ENCODE assay signal across 11 cellular contexts in the genomic region with DNA sequence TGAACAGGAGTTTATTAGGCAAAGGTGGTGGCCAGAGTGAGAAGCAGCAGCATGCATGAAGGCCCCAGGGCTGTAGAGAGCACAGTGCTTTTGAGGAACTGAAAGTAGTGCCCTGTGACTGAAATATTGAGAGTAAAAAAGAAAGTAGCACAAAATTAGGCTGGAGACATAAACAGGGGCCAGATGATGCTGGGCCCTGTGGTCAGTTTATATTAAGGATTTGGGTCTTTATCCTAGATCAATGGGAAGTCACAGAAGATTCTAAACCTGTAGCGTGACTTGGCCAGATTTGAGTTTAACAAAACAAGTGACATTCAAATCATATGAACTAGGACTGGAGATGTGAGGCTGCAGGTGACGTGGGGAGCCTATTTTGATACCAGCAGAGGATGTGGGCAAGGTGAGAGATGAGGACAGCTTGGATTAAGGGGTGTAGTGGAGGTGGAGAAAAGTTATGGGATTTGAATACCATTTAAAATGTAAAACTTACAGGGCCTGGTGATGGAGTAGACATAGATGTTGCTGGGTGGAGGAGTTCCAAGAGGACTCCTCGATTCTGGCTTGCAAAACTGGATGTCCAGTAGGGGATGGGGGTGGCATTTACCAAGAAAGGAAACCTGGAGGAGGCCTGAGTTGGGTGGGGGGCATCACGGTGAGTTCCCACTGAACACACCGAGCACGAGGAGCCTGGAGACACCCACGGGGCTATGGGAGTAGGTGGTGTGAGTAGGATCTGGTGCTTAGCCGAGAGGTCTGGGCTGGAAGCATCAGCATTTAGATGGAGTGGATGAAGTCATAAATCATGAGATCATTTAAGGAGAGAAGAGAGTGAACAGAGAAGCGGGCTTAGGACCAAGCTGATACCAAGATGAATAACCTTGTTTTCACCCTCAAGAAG. TPM values are rescaled to one million over a fixed set of nuclear protein-coding genes. Genes with fewer than 3 reads are reported as not detected.
A peak's percentile ranks its signal among the peaks of the same experiment; 100 is the strongest.
DNase-seq lines count a peak whose midpoint lies in the region; ATAC-seq and TF ChIP-seq lines count a peak whose summit lies in the region.
"Had no signal": no experiment of that assay in that cellular context is flagged by ENCODE, and none has a peak within 500 bp of the region (broad histone marks: within the 10 kb centered on the region; RNA-seq: fewer than 3 reads in every experiment).

No MANE protein-coding gene starts in this region.

- no peaks in the 10 kb centered on the region for H3K9me3 ChIP-seq in MM.1S (replicated peaks; ENCODE audit: insufficient read depth, low read length)
- no peaks in the 10 kb centered on the region for H3K9me3 ChIP-seq in osteoblast (ENCODE audit: low read depth, low read length)

- no peaks in the 10 kb centered on the region for H3K36me3 Mint-ChIP-seq in naive B cell
- no peaks in the 10 kb centered on the region for H3K36me3 Mint-ChIP-seq in activated CD8-positive, alpha-beta T cell treated with anti-CD3 and anti-CD28 coated beads for 36 hours (ENCODE audit: low read depth)

- no peaks in the 10 kb centered on the region for H4K20me1 ChIP-seq in MM.1S (ENCODE audit: insufficient read depth, low read length)
- no peaks in the 10 kb centered on the region for H4K20me1 ChIP-seq in osteoblast (ENCODE audit: insufficient read depth, low read length)

- H3K27ac Mint-ChIP-seq in naive B cell, result peak overlapping the region; percentile 93 to 98 (median 96)
- no peak overlapping the region for H3K27ac Mint-ChIP-seq in activated CD8-positive, alpha-beta T cell treated with anti-CD3 and anti-CD28 coated beads for 36 hours

- H3K9me3 Mint-ChIP-seq in naive B cell, result peaks cover 0 to 5% (median 0%) of the 10 kb centered on the region in 7 donors
- H3K9me3 Mint-ChIP-seq in activated CD8-positive, alpha-beta T cell treated with anti-CD3 and anti-CD28 coated beads for 36 hours, result no peaks in the 10 kb centered on the region

- POLR2A ChIA-PET in activated CD8-positive, alpha-beta T cell treated with anti-CD3 and anti-CD28 coated beads for 36 hours (lab: Charles Lee), result no interaction called here

- H3K9me2 ChIP-seq in MM.1S (replicated peaks; ENCODE audit: insufficient read depth, low read length), result no peaks in the 10 kb centered on the region

- TF ChIP-seq CTCF in MM.1S (IDR thresholded peaks at IDR 0.05; ENCODE audit: low read length) (no peak), osteoblast (IDR thresholded peaks at IDR 0.05; ENCODE audit: extremely low read depth, low read depth, low read length) (no peak)
- TF ChIP-seq CTCF in activated CD8-positive, alpha-beta T cell treated with anti-CD3 and anti-CD28 coated beads for 36 hours (IDR thresholded peaks at IDR 0.05), result no peak

- no peaks in the 10 kb centered on the region for H3K27me3 Mint-ChIP-seq in naive B cell
- peaks cover 4% of the 10 kb centered on the region for H3K27me3 Mint-ChIP-seq in activated CD8-positive, alpha-beta T cell treated with anti-CD3 and anti-CD28 coated beads for 36 hours

- H3K4me3 ChIP-seq in MM.1S (ENCODE audit: low read length) (0 out of 2 replicates have a peak overlapping the region, but pooled peaks have one; percentile 11), osteoblast (ENCODE audit: insufficient read depth, low read length) (no peak overlapping the region)

- H3K4me2 ChIP-seq in MM.1S (ENCODE audit: low read depth, low read length) (peak overlapping the region; percentile 55), osteoblast (ENCODE audit: insufficient read depth, low read length) (no peak overlapping the region)

- H2AFZ ChIP-seq in MM.1S (ENCODE audit: low read length) (no peak overlapping the region), osteoblast (ENCODE audit: low read length) (no peak overlapping the region)

- H3K4me3 Mint-ChIP-seq in naive B cell, result peak overlapping the region; percentile 42 to 90 (median 78)
- no peak overlapping the region for H3K4me3 Mint-ChIP-seq in activated CD8-positive, alpha-beta T cell treated with anti-CD3 and anti-CD28 coated beads for 36 hours

- intact Hi-C loops in activated CD8-positive, alpha-beta T cell treated with anti-CD3 and anti-CD28 coated beads for 36 hours (cut with micrococcal nuclease), result no loop called here

- DNase-seq in MM.1S (peak; percentile 79), naive B cell (peak; percentile 80), retina (no peak), KG1 (lab: John Stamatoyannopoulos, UW) (no peak), osteoblast (ENCODE audit: insufficient read length, low spot score, missing footprints) (no peak)
- no peak for DNase-seq in activated CD8-positive, alpha-beta T cell treated with anti-CD3 and anti-CD28 coated beads for 36 hours
- DNase-seq: activated gamma-delta T cell treated with Interleukin-2 at 50 U/mL for 16 hours; naive thymus-derived CD8-positive, alpha-beta T cell; PC-3 had no signal

- peaks cover 58 to 76% (median 70%) of the 10 kb centered on the region in 3 donors for H3K4me1 Mint-ChIP-seq in naive B cell
- H3K4me1 Mint-ChIP-seq in activated CD8-positive, alpha-beta T cell treated with anti-CD3 and anti-CD28 coated beads for 36 hours (ENCODE audit: low read depth), result no peaks in the 10 kb centered on the region

- no peak overlapping the region for H3K9ac ChIP-seq in MM.1S (ENCODE audit: low read length)

- CTCF ChIA-PET in activated CD8-positive, alpha-beta T cell treated with anti-CD3 and anti-CD28 coated beads for 36 hours (lab: Charles Lee), result interaction anchor here (1.3 kb wide), 1 partner anchor 101 kb away, joined by 3 read pairs; no protein-coding TSS in a partner anchor

- peak; percentile 98 for ATAC-seq in GM18907 (IDR thresholded peaks at IDR 0.05; ENCODE audit: unreplicated experiment)
- peak; percentile 97 for ATAC-seq in HG02678 (IDR thresholded peaks at IDR 0.05; ENCODE audit: unreplicated experiment)
- peak; percentile 96 to 98 for ATAC-seq in naive B cell (ENCODE audit: low read depth in 2 of 2)
- ATAC-seq in activated CD8-positive, alpha-beta T cell treated with anti-CD3 and anti-CD28 coated beads for 36 hours, result no peak
- ATAC-seq: PC-3 had no signal

- H3F3A ChIP-seq in MM.1S (ENCODE audit: insufficient read depth, low read length), result peaks cover 13% of the 10 kb centered on the region

- H3K79me2 ChIP-seq in MM.1S (ENCODE audit: low read length) (no peaks in the 10 kb centered on the region), osteoblast (ENCODE audit: insufficient read depth, low read length) (no peaks in the 10 kb centered on the region)

- peaks cover 21% of the 10 kb centered on the region for H3K4me1 ChIP-seq in MM.1S (ENCODE audit: low read length)
- H3K4me1 ChIP-seq in osteoblast (ENCODE audit: insufficient read depth, low read length), result no peaks in the 10 kb centered on the region

- H3K27me3 ChIP-seq in MM.1S (replicated peaks; ENCODE audit: insufficient read depth, low read length) (peaks cover 39% of the 10 kb centered on the region), osteoblast (ENCODE audit: insufficient read depth, low read length) (no peaks in the 10 kb centered on the region)

- H3K27ac ChIP-seq in MM.1S (ENCODE audit: low read length) (peak overlapping the region; percentile 46; the same call in 1 of the 2 replicates), osteoblast (ENCODE audit: low read depth, low read length) (no peak overlapping the region)

- no peaks in the 10 kb centered on the region for H3K36me3 ChIP-seq in MM.1S (replicated peaks; ENCODE audit: insufficient read depth, low read length)
- H3K36me3 ChIP-seq in osteoblast (ENCODE audit: insufficient read depth, low read length), result no peaks in the 10 kb centered on the region

RNA-seq across cellular contexts. Expression of gene HHEX, which starts 52.8 kb away (rescaled TPM):
- 100 to 1,000 TPM; 140 to 208 (median 160) TPM for polyA plus RNA-seq in naive B cell (ENCODE audit: low read depth in 6 of 6)
- under 1 TPM; 0.34 to 0.58 TPM for total RNA-seq in activated CD8-positive, alpha-beta T cell treated with anti-CD3 and anti-CD28 coated beads for 36 hours
- 0.36 and 0.59 TPM in 2 replicates for total RNA-seq in osteoblast

Comparison
In these comparisons a context has a peak if more than half of its experiments do, and no peak if none do; other contexts are left out.
1. DNase-seq: peak in MM.1S (single experiment) and naive B cell (single experiment); none in retina (single experiment), activated CD8-positive, alpha-beta T cell treated with anti-CD3 and anti-CD28 coated beads for 36 hours (single experiment), KG1 (single experiment) and osteoblast (single experiment).